In the genomic region with DNA sequence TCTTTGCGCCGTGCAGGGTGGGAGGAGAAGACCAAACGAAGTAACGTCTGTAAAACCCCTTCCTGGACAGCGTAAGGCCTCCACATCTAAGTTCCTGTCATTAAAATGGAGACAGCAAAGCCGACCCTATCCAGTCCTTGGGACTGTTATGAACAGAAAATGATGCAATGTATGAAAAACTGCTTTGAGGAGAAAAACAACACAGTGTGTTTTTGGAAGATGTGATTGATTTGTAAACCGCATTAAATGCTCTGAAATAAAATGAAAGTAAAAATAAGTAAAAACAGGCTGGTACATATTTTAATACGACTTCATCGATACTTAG, we compare ENCODE assay signal across 8 cellular contexts. TPM values are rescaled to one million over a fixed set of nuclear protein-coding genes. Genes with fewer than 3 reads are reported as not detected.
DNase-seq lines count a peak whose midpoint lies in the region; ATAC-seq, FAIRE-seq and TF ChIP-seq lines count a peak whose summit lies in the region.

No MANE protein-coding gene starts in this region.

- TF ChIP-seq POLR2A in IMR-90 (IDR thresholded peaks at IDR 0.05; ENCODE audit: low read depth, low read length): no peak
- TF ChIP-seq POLR2A in GM12878 (IDR thresholded peaks at IDR 0.05; ENCODE audit: low read depth, low read length): no peak

- H4K5ac ChIP-seq in IMR-90 (ENCODE audit: low read depth, low read length): peak overlapping the region; percentile 92

- H3K79me2 ChIP-seq in GM12878 (ENCODE audit: control insufficient read depth, insufficient read depth, low read length): peaks cover 34% of the 10 kb centered on the region

- H3K9ac ChIP-seq in IMR-90 (ENCODE audit: low read depth, low read length) (peak overlapping the region; percentile 71; the same call in 1 of the 2 replicates), GM12878 (ENCODE audit: control insufficient read depth, insufficient read depth, low read length) (peak overlapping the region; percentile 76; the same call in 1 of the 2 replicates), mucosa of stomach (ENCODE audit: low read length) (peak overlapping the region; percentile 87)

- H4K8ac ChIP-seq in IMR-90 (ENCODE audit: low read depth in 2 of 2, low read length in 2 of 2): peak overlapping the region; percentile 95 to 99

- H2BK15ac ChIP-seq in IMR-90 (ENCODE audit: low read depth, low read length): no peak overlapping the region

- peak overlapping the region; percentile 51 for H2AK5ac ChIP-seq in IMR-90 (ENCODE audit: low read depth, low read length)

- H3K56ac ChIP-seq in IMR-90 (ENCODE audit: extremely low read depth, insufficient read depth, low read length): no peak overlapping the region

- peak overlapping the region; percentile 93 for H2AFZ ChIP-seq in IMR-90 (replicated peaks; ENCODE audit: low read length, poor library complexity)
- H2AFZ ChIP-seq in GM12878 (ENCODE audit: control insufficient read depth, low read depth, low read length): peak overlapping the region; percentile 83

- no peak for FAIRE-seq in GM12878 (lab: Jason Lieb, UNC)

- H4K20me1 ChIP-seq in IMR-90 (ENCODE audit: insufficient read depth, low read length) (peaks cover 28% of the 10 kb centered on the region), GM12878 (ENCODE audit: control insufficient read depth, insufficient read depth) (no peaks in the 10 kb centered on the region)

- H3K4me2 ChIP-seq in IMR-90 (ENCODE audit: low read depth, low read length): peak overlapping the region; percentile 82
- peak overlapping the region; percentile 86 for H3K4me2 ChIP-seq in GM12878 (ENCODE audit: control insufficient read depth, insufficient read depth)

- H3K23ac ChIP-seq in IMR-90 (ENCODE audit: low read depth, low read length): no peak overlapping the region

- peaks cover 6 to 39% of the 10 kb centered on the region in 2 experiments; a peak in 2 of 4 replicates for H3K79me1 ChIP-seq in IMR-90 (ENCODE audit: low read depth in 1 of 2, low read length in 2 of 2)

- H3K18ac ChIP-seq in IMR-90 (ENCODE audit: low read depth, low read length): no peak overlapping the region

- H3K4me1 ChIP-seq in IMR-90 (ENCODE audit: control insufficient read depth, insufficient read depth, low read length) (peaks cover 8% of the 10 kb centered on the region), GM12878 (ENCODE audit: control insufficient read depth, insufficient read depth, low read length) (no peaks in the 10 kb centered on the region), mucosa of stomach (ENCODE audit: control insufficient read depth, insufficient read depth, low read length) (no peaks in the 10 kb centered on the region)

- peaks cover 3% of the 10 kb centered on the region for H3K9me1 ChIP-seq in IMR-90 (ENCODE audit: insufficient read depth, low read length)

- H3K9me3 ChIP-seq in IMR-90 (ENCODE audit: control insufficient read depth, insufficient read depth, low read length) (no peaks in the 10 kb centered on the region), GM12878 (replicated peaks; ENCODE audit: control insufficient read depth, insufficient read depth, low read length) (no peaks in the 10 kb centered on the region), mucosa of stomach (ENCODE audit: control insufficient read depth, low read length) (no peaks in the 10 kb centered on the region)

- no peak overlapping the region for H3K27ac ChIP-seq in IMR-90 (ENCODE audit: insufficient read depth, low read length)
- H3K27ac ChIP-seq in GM12878 (ENCODE audit: control insufficient read depth, insufficient read depth): peak overlapping the region; percentile 68

- no peak for ATAC-seq in IMR-90 (ENCODE audit: low read depth)
- ATAC-seq in GM12878: no peak
- no peak for ATAC-seq in GM21515 (IDR thresholded peaks at IDR 0.05; ENCODE audit: unreplicated experiment)
- ATAC-seq in GM19452 (IDR thresholded peaks at IDR 0.05; ENCODE audit: unreplicated experiment): no peak
- ATAC-seq in HG02642 (IDR thresholded peaks at IDR 0.05; ENCODE audit: poor library complexity, unreplicated experiment): no peak

- WGBS in IMR-90 (ENCODE audit: extremely low coverage in 2 of 2, insufficient read length in 1 of 2), 2 experiments: no CpG with 5 or more reads among the region's 9 CpGs
- 91% methylated on average over 9 of the region's 9 CpGs for WGBS in GM12878 (ENCODE audit: insufficient coverage, insufficient replicate concordance, low lambda C conversion rate, missing lambda C conversion rate)

- peaks cover 5% of the 10 kb centered on the region; the same call in 1 of the 2 replicates for H3K36me3 ChIP-seq in IMR-90 (ENCODE audit: control insufficient read depth, insufficient read depth, low read length)
- peaks cover 0 to under 1% of the 10 kb centered on the region in 2 experiments; a peak in 1 of 4 replicates for H3K36me3 ChIP-seq in GM12878 (ENCODE audit: control insufficient read depth in 2 of 2, insufficient read depth in 2 of 2, low read length in 1 of 2)
- no peaks in the 10 kb centered on the region for H3K36me3 ChIP-seq in mucosa of stomach (ENCODE audit: control insufficient read depth, insufficient read depth, low read length)

- peak overlapping the region; percentile 67; the same call in 1 of the 2 replicates for H4K91ac ChIP-seq in IMR-90 (ENCODE audit: insufficient read depth, low read depth, low read length)

- TF ChIP-seq RAD21 in IMR-90 (IDR thresholded peaks at IDR 0.05; ENCODE audit: low read length) (no peak), GM12878 (IDR thresholded peaks at IDR 0.05; ENCODE audit: insufficient read depth, low read depth, low read length) (no peak)

- BruUV-seq in IMR-90 (replicated peaks; lab: Mats Ljungman, UMichigan): no TSS peak
- no TSS peak for BruUV-seq in GM12878 (replicated peaks; lab: Mats Ljungman, UMichigan)

- peak overlapping the region; percentile 87 for H3K4ac ChIP-seq in IMR-90 (ENCODE audit: low read depth, low read length)

- TF ChIP-seq CTCF in AG10803 (conservative IDR thresholded peaks at IDR 0.05; ENCODE audit: low read length): no peak
- TF ChIP-seq CTCF in IMR-90 (conservative IDR thresholded peaks at IDR 0.05; ENCODE audit: low read depth, low read length): no peak
- no peak for TF ChIP-seq CTCF in GM12878 (IDR thresholded peaks at IDR 0.05 in 2 of 3, conservative IDR thresholded peaks at IDR 0.05 in 1 of 3; ENCODE audit: control insufficient read depth in 2 of 3, extremely low read depth in 1 of 3, insufficient read depth in 1 of 3, low read depth in 3 of 3, low read length in 3 of 3)

- RAD21 ChIA-PET in GM12878 (lab: Charles Lee; ENCODE audit: unreplicated experiment): no interaction called here

- SMC1A ChIA-PET in GM12878 (lab: Charles Lee; ENCODE audit: uncharacterized antibody, unreplicated experiment): no interaction called here

- H3K27me3 ChIP-seq in IMR-90 (ENCODE audit: control insufficient read depth, insufficient read depth, low read length) (0 out of 2 replicates have a peak, but pooled peaks cover 1% of the 10 kb centered on the region), GM12878 (replicated peaks in 1 of 2; ENCODE audit: control insufficient read depth in 2 of 2, insufficient read depth in 2 of 2, low read length in 1 of 2) (no peaks in the 10 kb centered on the region), mucosa of stomach (ENCODE audit: control insufficient read depth, insufficient read depth, low read length) (no peaks in the 10 kb centered on the region)

- H3K4me3 ChIP-seq in AG10803 (ENCODE audit: low read length) (peak overlapping the region; percentile 84), IMR-90 (ENCODE audit: insufficient read depth, low read depth, low read length) (peak overlapping the region; percentile 95), GM12878 (peak overlapping the region; percentile 83), mucosa of stomach (ENCODE audit: low read length) (peak overlapping the region; percentile 94)

- in situ Hi-C loops in IMR-90 (cut with MboI; ENCODE audit: low sequenced_read_pairs): loop anchor here (25.0 kb wide), 1 partner anchor 344 kb away; a partner anchor contains a TSS
- in situ Hi-C loops in GM12878 (cut with MboI): loop anchor here (25.0 kb wide), 1 partner anchor 1244 kb away; a partner anchor contains a TSS

- POLR2A ChIA-PET in IMR-90 (lab: Charles Lee; ENCODE audit: unreplicated experiment): no interaction called here
- POLR2A ChIA-PET in GM12878 (lab: Charles Lee): no interaction called here

- H2AK9ac ChIP-seq in IMR-90 (replicated peaks; ENCODE audit: low read depth, low read length, poor library complexity): peak overlapping the region; percentile 69

- dilution Hi-C loops in IMR-90 (cut with HindIII; ENCODE audit: low sequenced_read_pairs, unreplicated experiment): no loop called here

- H2BK20ac ChIP-seq in IMR-90 (ENCODE audit: low read depth, low read length): no peak overlapping the region

- TF ChIP-seq EP300 in GM12878 (IDR thresholded peaks at IDR 0.05; ENCODE audit: borderline replicate concordance in 1 of 2, control insufficient read depth in 1 of 2, low read depth in 2 of 2, low read length in 2 of 2): no peak

- CTCF ChIA-PET in IMR-90 (lab: Yijun Ruan, JAX): interaction anchor here (1.0 kb wide), 1 partner anchor 10 kb away, joined by 3 read pairs; no protein-coding TSS in a partner anchor
- CTCF ChIA-PET in GM12878 (lab: Yijun Ruan, JAX): interaction anchor here (1.7 kb wide), 1 partner anchor 207 kb away, joined by 10 read pairs; no protein-coding TSS in a partner anchor

- peak overlapping the region; percentile 80 for H3K14ac ChIP-seq in IMR-90 (replicated peaks; ENCODE audit: low read depth, low read length)

- H2BK120ac ChIP-seq in IMR-90 (ENCODE audit: low read depth, low read length): no peak overlapping the region

- no peak overlapping the region for H2BK5ac ChIP-seq in IMR-90 (ENCODE audit: low read depth, low read length, poor library complexity, severe bottlenecking)

- intact Hi-C loops in IMR-90 (cut with micrococcal nuclease) (no loop called here), GM12878 (cut with micrococcal nuclease; ENCODE audit: unreplicated experiment) (no loop called here)

- no peak for DNase-seq in AG10803 (ENCODE audit: low read depth)
- DNase-seq in IMR-90: no peak
- no peak for DNase-seq in GM12878 (ENCODE audit: low read depth, low spot score)
- no peak for DNase-seq in germinal center (ENCODE audit: low spot score)

RNA-seq across cellular contexts. Expression of a gene that starts 0.8 kb away (rescaled TPM):
- 12.7 and 14.2 TPM in 2 replicates for total RNA-seq in IMR-90 (2012; rRNA removed)
- polyA plus RNA-seq in IMR-90 (2012; rRNA removed): 9.2 and 9.7 TPM in 2 replicates
- 3.4 and 4.1 TPM in 2 replicates for polyA plus RNA-seq in IMR-90 (2012; cell fraction: cytosol; rRNA removed)
- 12.4 and 16.0 TPM in 2 replicates for polyA plus RNA-seq in IMR-90 (2012; cell fraction: nucleus; rRNA removed; ENCODE audit: low replicate concordance)
- total RNA-seq in GM12878 (2013; cell fraction: nucleolus; rRNA removed): 52.0 and 54.7 TPM in 2 replicates
- 13.9 and 16.6 TPM in 2 replicates for total RNA-seq in GM12878 (2014; rRNA removed)
- 8.8 and 9.9 TPM in 2 replicates for total RNA-seq in GM12878 (2014; rRNA removed; fragmentation: Illumina TruSeq; extraction: Trizol)
- 21.2 and 23.2 TPM in 2 replicates for total RNA-seq in GM12878 (2021)
- 4.0 TPM for polyA plus RNA-seq in GM12878 (2011; ENCODE audit: low read depth)
- 3.8 and 7.2 TPM in 2 replicates for polyA plus RNA-seq in GM12878 (2011; rRNA removed)
- polyA plus RNA-seq in GM12878 (2011; cell fraction: cytosol; rRNA removed): 6.0 and 6.9 TPM in 2 replicates
- polyA plus RNA-seq in GM12878 (2011; cell fraction: nucleus; rRNA removed): 13.8 and 23.1 TPM in 2 replicates
- polyA plus RNA-seq in GM12878 (2012): 5.8 and 6.7 TPM in 2 replicates
- 6.5 and 8.8 TPM in 2 replicates for polyA plus RNA-seq in GM12878 (2014; fragmentation: Illumina TruSeq; extraction: Trizol)
- 1 to 10 TPM in 1 of 2 experiments, under 1 TPM in 1; 0.56 to 1.2 TPM for polyA plus RNA-seq in GM12878 (2014; fragmentation: Nextera tagmentation; extraction: Ambion mirVana)
- polyA plus RNA-seq in GM12878 (2014; rRNA removed): 9.1 and 11.0 TPM in 2 replicates
- 1 to 10 TPM; 9.4 to 9.5 TPM for polyA plus RNA-seq in GM12878 (2016; fragmentation: Nextera tagmentation; extraction: Ambion mirVana)
- 20.4 and 21.7 TPM in 2 replicates for polyA minus RNA-seq in GM12878 (2011; rRNA and poly(A)+ RNA removed)
- polyA minus RNA-seq in GM12878 (2011; cell fraction: cytosol; rRNA and poly(A)+ RNA removed): 9.6 and 10.0 TPM in 2 replicates
- 17.0 and 34.2 TPM in 2 replicates for polyA minus RNA-seq in GM12878 (2011; cell fraction: nucleus; rRNA and poly(A)+ RNA removed)

RNA-seq across cellular contexts. Expression of a gene that starts 18.9 kb away (rescaled TPM):
- 0.72 and 0.83 TPM in 2 replicates for total RNA-seq in IMR-90 (2012; rRNA removed)
- polyA plus RNA-seq in IMR-90 (2012; rRNA removed): 1.1 and 1.3 TPM in 2 replicates
- 0.85 and 1.1 TPM in 2 replicates for polyA plus RNA-seq in IMR-90 (2012; cell fraction: cytosol; rRNA removed)
- 1.2 and 1.5 TPM in 2 replicates for polyA plus RNA-seq in IMR-90 (2012; cell fraction: nucleus; rRNA removed; ENCODE audit: low replicate concordance)
- total RNA-seq in GM12878 (2013; cell fraction: nucleolus; rRNA removed): not detected in 2 replicates
- not detected in 2 replicates for total RNA-seq in GM12878 (2014; rRNA removed)
- total RNA-seq in GM12878 (2014; rRNA removed; fragmentation: Illumina TruSeq; extraction: Trizol): not detected in 2 replicates
- total RNA-seq in GM12878 (2021): 0.19 TPM in 1 of 2 replicates, not detected in the other
- polyA plus RNA-seq in GM12878 (2011; ENCODE audit: low read depth): not detected
- 0.16 and 0.56 TPM in 2 replicates for polyA plus RNA-seq in GM12878 (2011; rRNA removed)
- polyA plus RNA-seq in GM12878 (2011; cell fraction: cytosol; rRNA removed): 0.45 and 0.46 TPM in 2 replicates
- not detected in 2 replicates for polyA plus RNA-seq in GM12878 (2011; cell fraction: nucleus; rRNA removed)
- polyA plus RNA-seq in GM12878 (2012): not detected in 2 replicates
- polyA plus RNA-seq in GM12878 (2014; fragmentation: Illumina TruSeq; extraction: Trizol): not detected in 2 replicates
- polyA plus RNA-seq in GM12878 (2014; fragmentation: Nextera tagmentation; extraction: Ambion mirVana): under 1 TPM; 0.13 to 0.34 TPM
- polyA plus RNA-seq in GM12878 (2014; rRNA removed): not detected in 2 replicates
- not detected for polyA plus RNA-seq in GM12878 (2016; fragmentation: Nextera tagmentation; extraction: Ambion mirVana)
- polyA minus RNA-seq in GM12878 (2011; rRNA and poly(A)+ RNA removed): 2.1 TPM in 1 of 2 replicates, not detected in the other
- 1.3 and 1.6 TPM in 2 replicates for polyA minus RNA-seq in GM12878 (2011; cell fraction: cytosol; rRNA and poly(A)+ RNA removed)
- not detected in 2 replicates for polyA minus RNA-seq in GM12878 (2011; cell fraction: nucleus; rRNA and poly(A)+ RNA removed)
